27 cellular contexts compared by ENCODE assay signal in the genomic region with DNA sequence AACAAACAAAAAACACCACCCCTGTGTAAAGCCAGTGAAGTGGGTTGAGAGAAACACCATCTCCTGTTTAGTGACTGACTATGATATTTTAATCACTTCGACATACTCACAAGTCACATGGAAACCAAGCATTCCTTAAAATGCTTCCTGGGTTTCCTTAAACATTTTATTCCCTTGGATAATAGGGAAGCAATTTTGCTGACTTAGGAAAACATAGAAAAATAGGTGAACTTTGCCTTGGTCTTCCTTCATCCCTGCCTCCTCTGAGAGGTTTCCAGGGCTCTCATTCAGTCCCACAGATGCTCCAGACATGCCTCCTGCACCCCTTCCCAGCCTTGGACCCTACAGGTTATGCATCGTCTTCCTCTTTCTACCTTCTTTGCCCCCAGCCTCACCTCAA.
"Had no signal": no experiment of that assay in that cellular context is flagged by ENCODE, and none has a peak within 500 bp of the region (broad histone marks: within the 10 kb centered on the region; RNA-seq: fewer than 3 reads in every experiment).

No MANE protein-coding gene starts in this region.

- H3K27ac ChIP-seq: ascending aorta, cardiac muscle cell, SJCRH30 had no signal

- H3K27me3 ChIP-seq: ascending aorta, cardiac muscle cell, SJCRH30 had no signal

- H3K4me1 ChIP-seq: SJCRH30 had no signal

- DNase-seq: activated B cell treated with CpG ODN at 0.5 μM for 24 hours; activated CD4-positive, alpha-beta T cell treated with anti-CD3 and anti-CD28 coated beads for 1 hour; activated CD4-positive, alpha-beta T cell treated with anti-CD3 and anti-CD28 coated beads, Interleukin-2, amount 10 ng/mL, durations not matched to agents 24 days and 14 days; activated CD4-positive, alpha-beta T cell treated with anti-CD3 and anti-CD28 coated beads, Interleukin-2, amount 50 U/mL, for 48 hours; activated CD8-positive, alpha-beta memory T cell treated with anti-CD3 and anti-CD28 coated beads, Interleukin-2, amount 10 ng/mL, durations not matched to agents 7 days and 5 days; activated effector memory CD4-positive, alpha-beta T cell treated with Interleukin-2 at 50 U/mL for 16 hours; activated naive CD4-positive, alpha-beta T cell treated with Interleukin-2 at 50 U/mL for 16 hours; activated naive CD8-positive, alpha-beta T cell treated with anti-CD3 and anti-CD28 coated beads, Interleukin-2, amount 50 U/mL, for 24 hours; activated T-cell treated with anti-CD3 and anti-CD28 coated beads, Interleukin-2, amount 50 U/mL, for 24 hours; Kasumi-1; NCI-H1048; NCI-H146; NCI-H187 treated with DMSO at 0.1 percent for 48 hours; NCI-H2081 treated with DMSO at 0.1 percent for 48 hours; NCI-H345; NCI-H510A; NCI-H526 treated with DMSO at 0.1 percent for 48 hours; NCI-H82; OCI-M1; Right ventricle myocardium superior; SJCRH30; T-helper 2 cell; T1000 had no signal

- H3K36me3 ChIP-seq: ascending aorta, cardiac muscle cell, SJCRH30 had no signal

- ATAC-seq: activated CD8-positive, alpha-beta memory T cell treated with anti-CD3 and anti-CD28 coated beads, Interleukin-2, amount 10 ng/mL, durations not matched to agents 7 days and 5 days; activated naive CD8-positive, alpha-beta T cell treated with anti-CD3 and anti-CD28 coated beads, Interleukin-2, amount 50 U/mL, for 24 hours; Panc1 had no signal

- H3K9me3 ChIP-seq: ascending aorta, SJCRH30 had no signal

- H3K4me3 ChIP-seq: ascending aorta, cardiac muscle cell, SJCRH30 had no signal

- FAIRE-seq: TTC549 had no signal
